Comparison of ENCODE assay signal across 8 cellular contexts in the genomic region with DNA sequence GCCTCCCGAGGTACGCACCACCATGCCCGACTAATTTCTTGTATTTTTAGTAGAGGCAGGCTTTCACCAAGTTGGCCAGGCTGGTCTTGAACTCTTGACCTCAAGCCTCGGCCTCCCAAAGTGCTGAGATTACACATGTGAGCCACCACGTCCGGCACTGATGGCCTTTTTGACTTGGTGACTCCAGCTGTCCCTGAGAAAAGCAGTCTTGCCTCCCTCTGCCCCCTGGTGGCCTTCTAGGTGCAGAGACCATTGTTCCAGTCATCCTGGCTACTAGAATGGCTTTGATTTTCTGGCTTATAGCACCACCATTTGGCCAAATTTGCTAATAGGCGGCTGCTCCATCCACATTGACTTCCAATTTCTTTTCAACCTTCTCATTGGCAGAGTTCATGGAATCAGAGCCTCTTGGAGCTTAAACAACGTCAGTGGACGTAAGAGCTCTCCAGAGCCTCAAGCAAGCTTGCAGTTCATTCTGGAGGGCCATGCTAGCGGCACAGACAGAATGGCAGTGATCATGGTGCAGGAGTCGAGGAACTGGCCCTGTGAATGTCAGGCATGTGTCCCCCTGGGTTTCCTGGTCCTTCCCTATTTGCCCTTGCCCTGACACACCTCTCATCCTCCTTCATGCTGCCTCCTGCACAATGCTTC. TPM values are rescaled to one million over a fixed set of nuclear protein-coding genes. Genes with fewer than 3 reads are reported as not detected.
DNase-seq lines count a peak whose midpoint lies in the region; ATAC-seq, FAIRE-seq and TF ChIP-seq lines count a peak whose summit lies in the region.

No MANE protein-coding gene starts in this region.

- peaks cover 4% of the 10 kb centered on the region for H3K27me3 ChIP-seq in keratinocyte (ENCODE audit: control insufficient read depth, extremely low read depth, insufficient read depth, low read length)

- H3K27me3 Mint-ChIP-seq in activated B cell treated with CpG ODN at 0.5 μM for 24 hours = peaks cover 41% of the 10 kb centered on the region

- peak; percentile 58 for FAIRE-seq in keratinocyte (lab: Jason Lieb, UNC)

- TF ChIP-seq CTCF in GM12873 (IDR thresholded peaks at IDR 0.05; ENCODE audit: insufficient read depth, low read depth, low read length, missing control alignments) = peak; percentile 98
- TF ChIP-seq CTCF in activated B cell treated with CpG ODN at 0.5 μM for 24 hours (IDR thresholded peaks at IDR 0.05) = peak; percentile 76
- TF ChIP-seq CTCF in cardiac fibroblast (IDR thresholded peaks at IDR 0.05; ENCODE audit: low read depth, low read length) = peak; percentile 95
- TF ChIP-seq CTCF in keratinocyte (optimal IDR thresholded peaks at IDR 0.05 in 1 of 3, IDR thresholded peaks at IDR 0.05 in 1 of 3, conservative IDR thresholded peaks at IDR 0.05 in 1 of 3; ENCODE audit: extremely low read depth in 1 of 3, insufficient read depth in 2 of 3, low read length in 3 of 3) = peak; percentile 92 to 99 (median 99)

- no peaks in the 10 kb centered on the region for H3K9me3 Mint-ChIP-seq in activated B cell treated with CpG ODN at 0.5 μM for 24 hours

- no peak overlapping the region for H3K27ac Mint-ChIP-seq in activated B cell treated with CpG ODN at 0.5 μM for 24 hours

- intact Hi-C loops in activated B cell treated with CpG ODN at 0.5 μM for 24 hours (cut with micrococcal nuclease) = loop anchor here (1.0 to 2.0 kb wide), 5 partner anchors 96 to 828 kb away; no protein-coding TSS in a partner anchor

- H2AFZ ChIP-seq in keratinocyte (ENCODE audit: control insufficient read depth, low read length) = peak overlapping the region; percentile 46

- no peaks in the 10 kb centered on the region for H3K36me3 ChIP-seq in keratinocyte (ENCODE audit: control insufficient read depth in 2 of 2, extremely low read depth in 1 of 2, insufficient read depth in 2 of 2, low read length in 2 of 2)

- H3K4me1 ChIP-seq in keratinocyte (ENCODE audit: control insufficient read depth, extremely low read depth, insufficient read depth, low read length) = no peaks in the 10 kb centered on the region

- no peaks in the 10 kb centered on the region for H3K36me3 Mint-ChIP-seq in activated B cell treated with CpG ODN at 0.5 μM for 24 hours (ENCODE audit: low read depth)

- H3K9me3 ChIP-seq in keratinocyte (ENCODE audit: control insufficient read depth, low read depth, low read length) = no peaks in the 10 kb centered on the region

- H3K9ac ChIP-seq in keratinocyte (ENCODE audit: control insufficient read depth, extremely low read depth, insufficient read depth, low read length) = no peak overlapping the region

- POLR2A ChIA-PET in activated B cell treated with CpG ODN at 0.5 μM for 24 hours (lab: Charles Lee) = no interaction called here

- ATAC-seq in HG03196 (IDR thresholded peaks at IDR 0.05; ENCODE audit: unreplicated experiment) (peak; percentile 90), activated B cell treated with CpG ODN at 0.5 μM for 24 hours (ENCODE audit: low read depth) (peak; percentile 90), HG03135 (IDR thresholded peaks at IDR 0.05; ENCODE audit: unreplicated experiment) (no peak)

- H3K4me1 Mint-ChIP-seq in activated B cell treated with CpG ODN at 0.5 μM for 24 hours = no peaks in the 10 kb centered on the region

- DNase-seq in NCI-H446 (lab: John Stamatoyannopoulos, UW) = peak; percentile 86 to 91
- DNase-seq in activated B cell treated with CpG ODN at 0.5 μM for 24 hours = peak; percentile 49
- peak; percentile 94 to 95 for DNase-seq in cardiac fibroblast (ENCODE audit: low read depth in 2 of 2)
- DNase-seq in keratinocyte (ENCODE audit: low read depth, low spot score) = peak; percentile 55
- DNase-seq in stimulated activated CD4-positive, alpha-beta T cell treated with anti-CD3 and anti-CD28 coated beads, Interleukin-1b, Interleukin-23, amount 100 ng/mL, for 24 hours (ENCODE audit: low read depth in 4 of 4, low spot score in 1 of 4) = peak; percentile 58 to 70 (median 60)

- H3K4me3 ChIP-seq in cardiac fibroblast (replicated peaks in 1 of 2; ENCODE audit: low read depth in 2 of 2, low read length in 2 of 2) (no peak overlapping the region), keratinocyte (ENCODE audit: control insufficient read depth in 2 of 3, extremely low read depth in 1 of 3, insufficient read depth in 2 of 3, low read depth in 1 of 3, low read length in 3 of 3) (no peak overlapping the region)

- no peak overlapping the region for H3K4me3 Mint-ChIP-seq in activated B cell treated with CpG ODN at 0.5 μM for 24 hours

- no peaks in the 10 kb centered on the region for H3K9me1 ChIP-seq in keratinocyte (ENCODE audit: control insufficient read depth, extremely low read depth, insufficient read depth, low read length)

- dilution Hi-C loops in keratinocyte (cut with MboI; ENCODE audit: extremely low pct_ligation_motif_present, low sequenced_read_pairs) = loop anchor here (5.0 kb wide), 1 partner anchor 94 kb away; no protein-coding TSS in a partner anchor

- H4K20me1 ChIP-seq in keratinocyte (ENCODE audit: control insufficient read depth, extremely low read depth, insufficient read depth, low read length) = no peaks in the 10 kb centered on the region

- CTCF ChIA-PET in activated B cell treated with CpG ODN at 0.5 μM for 24 hours (lab: Charles Lee) = interaction anchor here (0.7 to 7.0 kb wide), 13 partner anchors 11 to 840 kb away, joined by 3 to 154 read pairs (median 4); partner anchors contain the start of gene EIF4B

- H3K4me2 ChIP-seq in keratinocyte (ENCODE audit: control insufficient read depth, extremely low read depth, insufficient read depth, low read depth, low read length) = peak overlapping the region; percentile 27

- no peaks in the 10 kb centered on the region for H3K79me2 ChIP-seq in keratinocyte (ENCODE audit: control insufficient read depth, insufficient read depth, low read length)

- no peak overlapping the region for H3K27ac ChIP-seq in keratinocyte (ENCODE audit: control insufficient read depth, insufficient read depth, low read length)

RNA-seq across cellular contexts. Expression of gene EIF4B, which starts 25.4 kb away (rescaled TPM):
- total RNA-seq in activated B cell treated with CpG ODN at 0.5 μM for 24 hours = 726 and 733 TPM in 2 replicates
- polyA plus RNA-seq in keratinocyte = 323 to 422 TPM (median 378 TPM) in 3 replicates
- 491 TPM for polyA plus RNA-seq in keratinocyte (2011; ENCODE audit: low read depth)
- 436 and 450 TPM in 2 replicates for polyA plus RNA-seq in keratinocyte (2011; cell fraction: cytosol; rRNA removed)
- 235 and 262 TPM in 2 replicates for polyA plus RNA-seq in keratinocyte (2011; cell fraction: nucleus; rRNA removed)
- 323 and 351 TPM in 2 replicates for polyA plus RNA-seq in keratinocyte (2012; ENCODE audit: low replicate concordance)
- polyA minus RNA-seq in keratinocyte = 427 to 700 TPM (median 612 TPM) in 3 replicates
- polyA minus RNA-seq in keratinocyte (2011; cell fraction: cytosol; rRNA and poly(A)+ RNA removed) = 447 TPM
- polyA minus RNA-seq in keratinocyte (2011; cell fraction: nucleus; rRNA and poly(A)+ RNA removed) = 142 and 249 TPM in 2 replicates

RNA-seq across cellular contexts. Expression of gene KRT18, which starts 32.0 kb away (rescaled TPM):
- 3.9 and 4.7 TPM in 2 replicates for total RNA-seq in activated B cell treated with CpG ODN at 0.5 μM for 24 hours
- 75.1 to 423 TPM (median 182 TPM) in 3 replicates for polyA plus RNA-seq in keratinocyte
- 53.0 TPM for polyA plus RNA-seq in keratinocyte (2011; ENCODE audit: low read depth)
- polyA plus RNA-seq in keratinocyte (2011; cell fraction: cytosol; rRNA removed) = 119 and 164 TPM in 2 replicates
- 90.3 and 92.6 TPM in 2 replicates for polyA plus RNA-seq in keratinocyte (2011; cell fraction: nucleus; rRNA removed)
- polyA plus RNA-seq in keratinocyte (2012; ENCODE audit: low replicate concordance) = 75.5 and 388 TPM in 2 replicates
- 62.1 to 507 TPM (median 158 TPM) in 3 replicates for polyA minus RNA-seq in keratinocyte
- polyA minus RNA-seq in keratinocyte (2011; cell fraction: cytosol; rRNA and poly(A)+ RNA removed) = 123 TPM
- 29.4 and 32.0 TPM in 2 replicates for polyA minus RNA-seq in keratinocyte (2011; cell fraction: nucleus; rRNA and poly(A)+ RNA removed)
